In genomic region chr6:24689964-24690363, GRCh38 we compare ENCODE assay signal across 19 cellular contexts. TPM values are rescaled to one million over a fixed set of nuclear protein-coding genes. Genes with fewer than 3 reads are reported as not detected.
DNase-seq lines count a peak whose midpoint lies in the region; ATAC-seq and TF ChIP-seq lines count a peak whose summit lies in the region.
"Had no signal": no experiment of that assay in that cellular context is flagged by ENCODE, and none has a peak within 500 bp of the region (broad histone marks: within the 10 kb centered on the region; RNA-seq: fewer than 3 reads in every experiment).

No MANE protein-coding gene starts in this region.

- H3K4me3 Mint-ChIP-seq in activated T-cell treated with anti-CD3 and anti-CD28 coated beads, Interleukin-2, amount 50 U/mL, for 4 hours, result no peak overlapping the region

- in situ Hi-C loops in GM23248 (cut with MboI), result loop anchor here (5.0 to 10.0 kb wide), 2 partner anchors 108 to 255 kb away; no protein-coding TSS in a partner anchor

- no peaks in the 10 kb centered on the region for H3K9me2 ChIP-seq in GM23248 (ENCODE audit: insufficient read depth)

- no peaks in the 10 kb centered on the region for H3K79me2 ChIP-seq in GM23248 (ENCODE audit: insufficient read depth)

- H3F3A ChIP-seq in GM23248 (ENCODE audit: insufficient read depth), result no peaks in the 10 kb centered on the region

- peaks cover 13% of the 10 kb centered on the region for H3K4me1 Mint-ChIP-seq in activated T-cell treated with anti-CD3 and anti-CD28 coated beads, Interleukin-2, amount 50 U/mL, for 4 hours (ENCODE audit: low read depth)

- 45 to 54% methylated on average over 2 of the region's 2 CpGs for WGBS in GM23248 (ENCODE audit: low coverage in 1 of 2, low lambda C conversion rate in 2 of 2, missing lambda C conversion rate in 2 of 2), 2 experiments

- no peak overlapping the region for H2AFZ ChIP-seq in GM23248

- H4K20me1 ChIP-seq in GM23248 (ENCODE audit: insufficient read depth), result no peaks in the 10 kb centered on the region

- 0 out of 2 replicates have a peak, but pooled peaks cover 6% of the 10 kb centered on the region for H3K4me1 ChIP-seq in GM23248 (ENCODE audit: insufficient read depth)

- H3K27me3 ChIP-seq in GM23248 (replicated peaks; ENCODE audit: insufficient read depth), result no peaks in the 10 kb centered on the region

- no peak for TF ChIP-seq CTCF in cardiac fibroblast (IDR thresholded peaks at IDR 0.05; ENCODE audit: low read depth, low read length)

- H3K9ac ChIP-seq in GM23248, result no peak overlapping the region

- no peaks in the 10 kb centered on the region for H3K9me3 Mint-ChIP-seq in activated T-cell treated with anti-CD3 and anti-CD28 coated beads, Interleukin-2, amount 50 U/mL, for 4 hours

- no peak overlapping the region for H3K4me2 ChIP-seq in GM23248 (ENCODE audit: unreplicated experiment)

- ATAC-seq in HG03159 (IDR thresholded peaks at IDR 0.05; ENCODE audit: unreplicated experiment) (no peak), HG02798 (IDR thresholded peaks at IDR 0.05; ENCODE audit: poor library complexity, unreplicated experiment) (no peak)
- ATAC-seq in activated T-cell treated with anti-CD3 and anti-CD28 coated beads, Interleukin-2, amount 50 U/mL, for 4 hours, result no peak
- ATAC-seq: GM12878, K562, Panc1 had no signal

- no peaks in the 10 kb centered on the region for H3K9me3 ChIP-seq in GM23248 (ENCODE audit: low read depth)

- DNase-seq in GM23248 (peak; percentile 55), cardiac fibroblast (ENCODE audit: low read depth in 2 of 2) (peak; percentile 28 to 76), fibroblast of the conjunctiva (ENCODE audit: low read depth) (peak; percentile 29), stromal cell of bone marrow (ENCODE audit: low read depth) (peak; percentile 43)
- no peak for DNase-seq in activated T-cell treated with anti-CD3 and anti-CD28 coated beads, Interleukin-2, amount 50 U/mL, for 4 hours
- DNase-seq: C1 segment of cervical spinal cord, DMS153, HCEC 1CT, NCI-H1092, NCI-H187, NCI-H446 treated with DMSO at 0.1 percent for 48 hours, NCI-H748 treated with DMSO at 0.1 percent for 48 hours, SHP77 had no signal

- H3K36me3 Mint-ChIP-seq in activated T-cell treated with anti-CD3 and anti-CD28 coated beads, Interleukin-2, amount 50 U/mL, for 4 hours (ENCODE audit: insufficient read depth), result peaks cover 7% of the 10 kb centered on the region

- H3K36me3 ChIP-seq in GM23248 (ENCODE audit: low read depth), result no peaks in the 10 kb centered on the region

- no peaks in the 10 kb centered on the region for H3K27me3 Mint-ChIP-seq in activated T-cell treated with anti-CD3 and anti-CD28 coated beads, Interleukin-2, amount 50 U/mL, for 4 hours (ENCODE audit: low read depth)

- H3K4me3 ChIP-seq in GM23248 (no peak overlapping the region), cardiac fibroblast (replicated peaks in 1 of 2; ENCODE audit: low read depth in 2 of 2, low read length in 2 of 2) (no peak overlapping the region)
- H3K4me3 ChIP-seq: GM12878, K562 had no signal

- H3K27ac ChIP-seq in GM23248, result no peak overlapping the region

RNA-seq across cellular contexts. Expression of gene ACOT13, which starts 23.1 kb away (rescaled TPM):
- total RNA-seq in GM23248 (2014; rRNA removed; shearing (Covaris generic)), result 1.8 and 3.4 TPM in 2 replicates
- polyA plus RNA-seq in GM23248 (2016; fragmentation: Nextera tagmentation; extraction: Ambion mirVana), result 26.2 and 27.7 TPM in 2 replicates
- total RNA-seq in activated T-cell treated with anti-CD3 and anti-CD28 coated beads, Interleukin-2, amount 50 U/mL, for 4 hours, result 10 to 100 TPM; 19.6 to 28.5 (median 22.1) TPM

RNA-seq across cellular contexts. Expression of gene TDP2, which starts 23.3 kb away (rescaled TPM):
- 18.6 and 24.9 TPM in 2 replicates for total RNA-seq in GM23248 (2014; rRNA removed; shearing (Covaris generic))
- polyA plus RNA-seq in GM23248 (2016; fragmentation: Nextera tagmentation; extraction: Ambion mirVana), result 32.4 and 34.5 TPM in 2 replicates
- total RNA-seq in activated T-cell treated with anti-CD3 and anti-CD28 coated beads, Interleukin-2, amount 50 U/mL, for 4 hours, result 10 to 100 TPM; 42.4 to 48.0 (median 45.5) TPM

RNA-seq across cellular contexts. Expression of gene C6orf62, which starts 29.0 kb away (rescaled TPM):
- 107 and 118 TPM in 2 replicates for total RNA-seq in GM23248 (2014; rRNA removed; shearing (Covaris generic))
- 307 and 315 TPM in 2 replicates for polyA plus RNA-seq in GM23248 (2016; fragmentation: Nextera tagmentation; extraction: Ambion mirVana)
- total RNA-seq in activated T-cell treated with anti-CD3 and anti-CD28 coated beads, Interleukin-2, amount 50 U/mL, for 4 hours, result 10 to 100 TPM; 67.0 to 83.8 (median 78.4) TPM

RNA-seq across cellular contexts. Expression of gene KIAA0319, which starts 44.0 kb away (rescaled TPM):
- not detected in 2 replicates for total RNA-seq in GM23248 (2014; rRNA removed; shearing (Covaris generic))
- polyA plus RNA-seq in GM23248 (2016; fragmentation: Nextera tagmentation; extraction: Ambion mirVana), result 0.04 TPM in 1 of 2 replicates, not detected in the other
- under 1 TPM in 2 of 3 donors, not detected in 1; 0.05 to 0.08 TPM for total RNA-seq in activated T-cell treated with anti-CD3 and anti-CD28 coated beads, Interleukin-2, amount 50 U/mL, for 4 hours
- total RNA-seq: HT1080, K562 had no signal
